10 cellular contexts compared by ENCODE assay signal in the genomic region with DNA sequence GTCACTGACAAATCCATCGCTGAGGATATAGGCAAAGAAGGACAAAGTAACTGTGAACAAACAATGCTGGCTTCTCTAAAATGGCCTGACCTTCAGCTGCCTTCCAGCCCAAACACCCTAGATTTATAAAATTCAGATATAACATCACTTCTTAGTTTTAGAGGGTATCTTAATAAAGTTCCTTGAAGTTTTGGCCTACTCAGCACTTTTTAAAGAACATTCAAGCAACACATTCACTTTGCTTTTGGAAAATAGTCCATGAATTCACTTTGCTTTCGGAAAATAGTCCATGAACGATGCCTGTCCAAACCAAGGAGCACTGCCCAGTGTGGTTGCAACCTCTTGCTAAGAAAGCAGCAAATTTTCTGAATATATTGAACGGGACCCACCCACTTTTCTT. TPM values are rescaled to one million over a fixed set of nuclear protein-coding genes. Genes with fewer than 3 reads are reported as not detected.
"Had no signal": no experiment of that assay in that cellular context is flagged by ENCODE, and none has a peak within 500 bp of the region (broad histone marks: within the 10 kb centered on the region; RNA-seq: fewer than 3 reads in every experiment).

No MANE protein-coding gene starts in this region.

- H3K36me3 ChIP-seq: HAP-1 had no signal

- H3K4me3 ChIP-seq: GM23338, HAP-1 had no signal

- H3K4me2 ChIP-seq: GM23338 had no signal

- H3K27ac ChIP-seq: HL-60 had no signal

- ATAC-seq: GM23338, HCT116 had no signal

- H3K9me3 ChIP-seq: HAP-1 had no signal

- H2AFZ ChIP-seq: GM23338 had no signal

- DNase-seq: H7, HFFc6, KG1 had no signal

RNA-seq across cellular contexts. Expression of a gene that starts 55.0 kb away (rescaled TPM):
- total RNA-seq: GM23338, H4, H7, HFFc6, HT1080 had no signal
- polyA plus RNA-seq: GM23338, IgD-negative memory B cell had no signal
